Comparison of ENCODE assay signal across 8 cellular contexts in the genomic region with DNA sequence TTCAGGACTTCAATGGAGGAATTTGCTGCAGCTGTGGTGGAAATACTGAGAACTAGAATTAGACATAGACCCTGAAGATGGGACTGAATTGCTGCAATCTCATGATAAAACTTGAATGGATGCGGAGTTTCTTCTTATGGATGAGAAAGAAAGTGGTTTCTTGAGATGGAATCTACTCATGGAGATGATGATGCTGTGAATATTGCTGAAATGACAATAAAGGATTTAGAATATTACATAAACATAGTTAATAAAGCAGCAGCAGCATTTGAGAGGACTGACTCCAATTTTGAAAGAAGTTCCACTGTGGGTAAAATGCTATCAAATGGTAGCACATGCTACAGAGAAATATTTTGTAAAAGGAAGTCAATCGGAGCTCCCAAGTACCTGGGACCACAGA.
"Had no signal": no experiment of that assay in that cellular context is flagged by ENCODE, and none has a peak within 500 bp of the region (broad histone marks: within the 10 kb centered on the region; RNA-seq: fewer than 3 reads in every experiment).

No MANE protein-coding gene starts in this region.

- H3K4me3 ChIP-seq: GM12878 had no signal

- FAIRE-seq: G401.6, GM12878, GM12891, GM12892, GM18507, GM19239 had no signal

- ATAC-seq: GM12878 had no signal

- DNase-seq: GDM1, GF-D8 had no signal
